In genomic region chr6:15893556-15894253, GRCh38 we compare ENCODE assay signal across 9 cellular contexts.
DNase-seq lines count a peak whose midpoint lies in the region; ATAC-seq and TF ChIP-seq lines count a peak whose summit lies in the region.
"Had no signal": no experiment of that assay in that cellular context is flagged by ENCODE, and none has a peak within 500 bp of the region (broad histone marks: within the 10 kb centered on the region; RNA-seq: fewer than 3 reads in every experiment).

No MANE protein-coding gene starts in this region.

- H2AFZ ChIP-seq in HCT116 (ENCODE audit: low read depth, low read length, poor library complexity, severe bottlenecking) = no peak overlapping the region

- RAD21 ChIA-PET in HCT116 (lab: Charles Lee; ENCODE audit: low non-redundant PET in 1 of 2, low total read pairs in 2 of 2, uncharacterized antibody in 2 of 2, unreplicated experiment in 2 of 2) = interaction anchor here in 1 of 2 experiments (1.0 kb wide), 1 partner anchor 289 kb away, joined by 3 read pairs; no protein-coding TSS in a partner anchor

- 0 out of 2 replicates have a peak, but pooled peaks have one; percentile 25 for TF ChIP-seq CTCF in AG04450 (IDR thresholded peaks at IDR 0.05; ENCODE audit: low read depth, low read length)
- peak; percentile 39 to 77 (median 60); a peak in 5 of 6 replicates for TF ChIP-seq CTCF in HCT116 (IDR thresholded peaks at IDR 0.05 in 2 of 3, conservative IDR thresholded peaks at IDR 0.05 in 1 of 3; ENCODE audit: borderline replicate concordance in 1 of 3, insufficient read depth in 1 of 3, low read depth in 2 of 3, low read length in 2 of 3)
- TF ChIP-seq CTCF in RWPE2 (IDR thresholded peaks at IDR 0.05; ENCODE audit: poor library complexity, severe bottlenecking) = peak; percentile 27

- H3K27me3 ChIP-seq in AG04450 (ENCODE audit: control insufficient read depth, insufficient read depth, low read length) = no peaks in the 10 kb centered on the region
- no peaks in the 10 kb centered on the region for H3K27me3 ChIP-seq in HCT116 (ENCODE audit: insufficient read depth, low read length)
- no peaks in the 10 kb centered on the region for H3K27me3 ChIP-seq in RWPE2 (ENCODE audit: insufficient read depth, poor library complexity, severe bottlenecking)

- TF ChIP-seq POLR2A in HCT116 (IDR thresholded peaks at IDR 0.05; ENCODE audit: borderline replicate concordance, extremely low read depth, insufficient read depth, insufficient read length) = no peak

- CTCF ChIA-PET in AG04450 (lab: Charles Lee) = interaction anchor here (1.7 kb wide), 1 partner anchor 312 kb away, joined by 8 read pairs; no protein-coding TSS in a partner anchor
- CTCF ChIA-PET in HCT116 (lab: Charles Lee) = interaction anchor here (0.6 to 1.1 kb wide), 4 partner anchors 8 to 289 kb away, joined by 3 read pairs; no protein-coding TSS in a partner anchor

- H3K9me2 ChIP-seq in HCT116 (ENCODE audit: insufficient read depth) = no peaks in the 10 kb centered on the region

- ATAC-seq in HCT116 (peak; percentile 73), RWPE2 (ENCODE audit: low read depth) (no peak), GM21528 (IDR thresholded peaks at IDR 0.05; ENCODE audit: low FRiP score, unreplicated experiment) (no peak), HG02759 (IDR thresholded peaks at IDR 0.05; ENCODE audit: unreplicated experiment) (no peak), GM18520 (IDR thresholded peaks at IDR 0.05; ENCODE audit: unreplicated experiment) (no peak)
- ATAC-seq: naive thymus-derived CD4-positive, alpha-beta T cell had no signal

- no peak overlapping the region for H3K9ac ChIP-seq in HCT116 (ENCODE audit: low read length)

- no peaks in the 10 kb centered on the region for H3K79me2 ChIP-seq in HCT116 (ENCODE audit: insufficient read depth, low read length)

- H3K36me3 ChIP-seq in HCT116 (ENCODE audit: control insufficient read depth in 1 of 2, insufficient read depth in 2 of 2, low read length in 2 of 2) (no peaks in the 10 kb centered on the region), RWPE2 (ENCODE audit: low read depth) (no peaks in the 10 kb centered on the region)

- intact Hi-C loops in HCT116 (cut with micrococcal nuclease) = loop anchor here (5.0 kb wide), 1 partner anchor 314 kb away; no protein-coding TSS in a partner anchor

- peak; percentile 58 for TF ChIP-seq RAD21 in HCT116 (IDR thresholded peaks at IDR 0.05; ENCODE audit: low read depth)

- no peaks in the 10 kb centered on the region for H4K20me1 ChIP-seq in HCT116 (ENCODE audit: insufficient read depth)

- H3K4me3 ChIP-seq in AG04450 (ENCODE audit: low read depth, low read length) = no peak overlapping the region
- no peak overlapping the region for H3K4me3 ChIP-seq in HCT116 (replicated peaks in 1 of 2; ENCODE audit: low read depth in 1 of 2, low read length in 2 of 2)
- no peak overlapping the region for H3K4me3 ChIP-seq in RWPE2 (ENCODE audit: severe bottlenecking)

- POLR2A ChIA-PET in AG04450 (lab: Yijun Ruan, JAX) (no interaction called here), HCT116 (lab: Charles Lee) (no interaction called here)

- no TSS peak for BruUV-seq in HCT116 (replicated peaks; lab: Mats Ljungman, UMichigan)

- H3K9me3 ChIP-seq in AG04450 (ENCODE audit: control insufficient read depth, insufficient read depth, low read length) = no peaks in the 10 kb centered on the region
- H3K9me3 ChIP-seq in HCT116 (ENCODE audit: control insufficient read depth in 1 of 2, insufficient read depth in 1 of 2, low read depth in 1 of 2, low read length in 2 of 2) = peaks cover 0 to 4% of the 10 kb centered on the region in 2 experiments; a peak in 1 of 4 replicates
- peaks cover 5% of the 10 kb centered on the region for H3K9me3 ChIP-seq in RWPE2 (ENCODE audit: severe bottlenecking)

- H3K4me2 ChIP-seq in HCT116 (ENCODE audit: low read length) = no peak overlapping the region

- H3K27ac ChIP-seq in AG04450 (ENCODE audit: low read depth, low read length) (no peak overlapping the region), HCT116 (ENCODE audit: low read depth, low read length) (no peak overlapping the region), RWPE2 (ENCODE audit: poor library complexity, severe bottlenecking) (no peak overlapping the region)

- H3K4me1 ChIP-seq in HCT116 (ENCODE audit: control insufficient read depth in 1 of 2, insufficient read depth in 2 of 2, low read length in 2 of 2) (no peaks in the 10 kb centered on the region), RWPE2 (ENCODE audit: insufficient read depth, poor library complexity, severe bottlenecking) (no peaks in the 10 kb centered on the region)

- DNase-seq in AG04450 (ENCODE audit: low read depth, low spot score) (no peak), HCT116 (ENCODE audit: low read depth, low spot score) (peak; percentile 53), RWPE2 (ENCODE audit: low spot score) (no peak), glomerular visceral epithelial cell (ENCODE audit: extremely low spot score) (peak; percentile 4)
- DNase-seq in activated naive CD4-positive, alpha-beta T cell treated with Interleukin-2 at 50 U/mL for 16 hours = no peak

TF ChIP-seq in HCT116, 20 proteins besides CTCF, POLR2A, EP300 and RAD21:
- no peak for TF ChIP-seq ZNF274 (IDR thresholded peaks at IDR 0.05; ENCODE audit: low read depth, low read length)
- no peak for TF ChIP-seq EGR1 (IDR thresholded peaks at IDR 0.05; ENCODE audit: low read depth)
- no peak for TF ChIP-seq SRF (IDR thresholded peaks at IDR 0.05; ENCODE audit: low read depth)
- TF ChIP-seq TCF7L2 (IDR thresholded peaks at IDR 0.05; ENCODE audit: borderline replicate concordance, extremely low read depth, insufficient read depth, insufficient read length) = no peak
- TF ChIP-seq REST (IDR thresholded peaks at IDR 0.05; ENCODE audit: low read depth) = no peak
- no peak for TF ChIP-seq SIN3A (IDR thresholded peaks at IDR 0.05; ENCODE audit: low read depth)
- no peak for TF ChIP-seq MAX (IDR thresholded peaks at IDR 0.05)
- TF ChIP-seq JUND (IDR thresholded peaks at IDR 0.05) = no peak
- no peak for TF ChIP-seq ATF3 (IDR thresholded peaks at IDR 0.05)
- no peak for TF ChIP-seq ZFX (IDR thresholded peaks at IDR 0.05)
- TF ChIP-seq FOSL1 (IDR thresholded peaks at IDR 0.05; ENCODE audit: low read depth) = no peak
- TF ChIP-seq EZH2phosphoT487 (IDR thresholded peaks at IDR 0.05; ENCODE audit: borderline replicate concordance) = no peak
- TF ChIP-seq POLR2AphosphoS5 (IDR thresholded peaks at IDR 0.05; ENCODE audit: low read depth, low read length) = no peak
- no peak for TF ChIP-seq CBX3 (IDR thresholded peaks at IDR 0.05; ENCODE audit: low read depth)
- TF ChIP-seq CEBPB (IDR thresholded peaks at IDR 0.05; ENCODE audit: low read depth) = no peak
- no peak for TF ChIP-seq YY1 (IDR thresholded peaks at IDR 0.05; ENCODE audit: extremely low read depth, insufficient replicate concordance, low read depth, low read length)
- no peak for TF ChIP-seq ZBTB33 (IDR thresholded peaks at IDR 0.05; ENCODE audit: extremely low read depth, insufficient replicate concordance, low read length)
- no peak for TF ChIP-seq ELF1 (IDR thresholded peaks at IDR 0.05; ENCODE audit: borderline replicate concordance, low read depth)
- TF ChIP-seq EZH2 (IDR thresholded peaks at IDR 0.05) = no peak

Comparison
In these comparisons a context has a peak if more than half of its experiments do, and no peak if none do; other contexts are left out.
1. DNase-seq: peak in HCT116 (single experiment) and glomerular visceral epithelial cell (single experiment); none in AG04450 (single experiment), RWPE2 (single experiment) and activated naive CD4-positive, alpha-beta T cell treated with Interleukin-2 at 50 U/mL for 16 hours (single experiment).
2. Peak in every context shown above with its lines, with median percentiles within 50 percentile points of each other: CTCF ChIP-seq.